In the genomic region with DNA sequence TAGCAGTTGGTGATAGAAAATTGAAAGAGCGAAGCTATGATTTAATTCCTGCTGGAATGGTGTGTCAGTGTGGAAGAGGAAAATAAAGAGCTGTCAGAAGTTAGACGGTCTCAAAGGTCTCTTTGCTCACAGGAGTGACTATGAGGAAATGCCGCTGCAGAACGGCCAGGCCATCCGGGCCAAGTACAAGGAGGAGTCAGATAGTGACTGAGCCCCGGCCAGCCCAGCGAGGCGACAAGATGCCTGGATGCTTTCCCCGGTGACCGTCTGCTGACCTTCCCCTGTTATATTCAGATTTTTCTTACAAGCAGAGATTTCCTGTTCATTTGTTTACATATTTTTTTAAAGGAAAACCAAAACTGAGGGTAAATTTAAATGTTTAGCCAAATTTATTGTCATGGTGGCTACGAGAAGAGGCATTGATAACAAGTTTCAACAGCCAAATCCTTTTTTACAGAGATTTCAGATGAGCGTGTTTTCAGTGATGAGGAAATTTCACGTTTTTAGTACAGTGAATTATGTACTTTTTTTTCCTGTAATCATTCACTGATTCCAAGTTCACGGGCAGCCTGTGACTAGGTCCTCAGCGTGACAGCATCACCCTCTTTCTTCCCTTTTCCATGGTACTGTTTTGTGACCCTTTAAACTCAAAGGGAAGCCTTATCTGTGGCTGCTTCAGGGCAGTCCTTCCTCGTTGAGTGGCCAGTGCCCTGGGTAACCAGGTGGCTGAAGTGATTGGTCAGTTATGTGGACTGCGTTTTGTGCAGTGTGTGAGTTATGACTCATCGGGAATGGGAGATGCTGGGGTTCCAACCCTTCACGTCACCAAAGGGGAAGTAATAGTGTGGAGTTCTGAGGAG, we compare ENCODE assay signal across 1 cellular context.
TF ChIP-seq lines count a peak whose summit lies in the region.

No MANE protein-coding gene starts in this region.

TF ChIP-seq in GM23338, 12 proteins besides CTCF, POLR2A, EP300 and RAD21 (continued from another document):
- TF ChIP-seq, protein P1, sequence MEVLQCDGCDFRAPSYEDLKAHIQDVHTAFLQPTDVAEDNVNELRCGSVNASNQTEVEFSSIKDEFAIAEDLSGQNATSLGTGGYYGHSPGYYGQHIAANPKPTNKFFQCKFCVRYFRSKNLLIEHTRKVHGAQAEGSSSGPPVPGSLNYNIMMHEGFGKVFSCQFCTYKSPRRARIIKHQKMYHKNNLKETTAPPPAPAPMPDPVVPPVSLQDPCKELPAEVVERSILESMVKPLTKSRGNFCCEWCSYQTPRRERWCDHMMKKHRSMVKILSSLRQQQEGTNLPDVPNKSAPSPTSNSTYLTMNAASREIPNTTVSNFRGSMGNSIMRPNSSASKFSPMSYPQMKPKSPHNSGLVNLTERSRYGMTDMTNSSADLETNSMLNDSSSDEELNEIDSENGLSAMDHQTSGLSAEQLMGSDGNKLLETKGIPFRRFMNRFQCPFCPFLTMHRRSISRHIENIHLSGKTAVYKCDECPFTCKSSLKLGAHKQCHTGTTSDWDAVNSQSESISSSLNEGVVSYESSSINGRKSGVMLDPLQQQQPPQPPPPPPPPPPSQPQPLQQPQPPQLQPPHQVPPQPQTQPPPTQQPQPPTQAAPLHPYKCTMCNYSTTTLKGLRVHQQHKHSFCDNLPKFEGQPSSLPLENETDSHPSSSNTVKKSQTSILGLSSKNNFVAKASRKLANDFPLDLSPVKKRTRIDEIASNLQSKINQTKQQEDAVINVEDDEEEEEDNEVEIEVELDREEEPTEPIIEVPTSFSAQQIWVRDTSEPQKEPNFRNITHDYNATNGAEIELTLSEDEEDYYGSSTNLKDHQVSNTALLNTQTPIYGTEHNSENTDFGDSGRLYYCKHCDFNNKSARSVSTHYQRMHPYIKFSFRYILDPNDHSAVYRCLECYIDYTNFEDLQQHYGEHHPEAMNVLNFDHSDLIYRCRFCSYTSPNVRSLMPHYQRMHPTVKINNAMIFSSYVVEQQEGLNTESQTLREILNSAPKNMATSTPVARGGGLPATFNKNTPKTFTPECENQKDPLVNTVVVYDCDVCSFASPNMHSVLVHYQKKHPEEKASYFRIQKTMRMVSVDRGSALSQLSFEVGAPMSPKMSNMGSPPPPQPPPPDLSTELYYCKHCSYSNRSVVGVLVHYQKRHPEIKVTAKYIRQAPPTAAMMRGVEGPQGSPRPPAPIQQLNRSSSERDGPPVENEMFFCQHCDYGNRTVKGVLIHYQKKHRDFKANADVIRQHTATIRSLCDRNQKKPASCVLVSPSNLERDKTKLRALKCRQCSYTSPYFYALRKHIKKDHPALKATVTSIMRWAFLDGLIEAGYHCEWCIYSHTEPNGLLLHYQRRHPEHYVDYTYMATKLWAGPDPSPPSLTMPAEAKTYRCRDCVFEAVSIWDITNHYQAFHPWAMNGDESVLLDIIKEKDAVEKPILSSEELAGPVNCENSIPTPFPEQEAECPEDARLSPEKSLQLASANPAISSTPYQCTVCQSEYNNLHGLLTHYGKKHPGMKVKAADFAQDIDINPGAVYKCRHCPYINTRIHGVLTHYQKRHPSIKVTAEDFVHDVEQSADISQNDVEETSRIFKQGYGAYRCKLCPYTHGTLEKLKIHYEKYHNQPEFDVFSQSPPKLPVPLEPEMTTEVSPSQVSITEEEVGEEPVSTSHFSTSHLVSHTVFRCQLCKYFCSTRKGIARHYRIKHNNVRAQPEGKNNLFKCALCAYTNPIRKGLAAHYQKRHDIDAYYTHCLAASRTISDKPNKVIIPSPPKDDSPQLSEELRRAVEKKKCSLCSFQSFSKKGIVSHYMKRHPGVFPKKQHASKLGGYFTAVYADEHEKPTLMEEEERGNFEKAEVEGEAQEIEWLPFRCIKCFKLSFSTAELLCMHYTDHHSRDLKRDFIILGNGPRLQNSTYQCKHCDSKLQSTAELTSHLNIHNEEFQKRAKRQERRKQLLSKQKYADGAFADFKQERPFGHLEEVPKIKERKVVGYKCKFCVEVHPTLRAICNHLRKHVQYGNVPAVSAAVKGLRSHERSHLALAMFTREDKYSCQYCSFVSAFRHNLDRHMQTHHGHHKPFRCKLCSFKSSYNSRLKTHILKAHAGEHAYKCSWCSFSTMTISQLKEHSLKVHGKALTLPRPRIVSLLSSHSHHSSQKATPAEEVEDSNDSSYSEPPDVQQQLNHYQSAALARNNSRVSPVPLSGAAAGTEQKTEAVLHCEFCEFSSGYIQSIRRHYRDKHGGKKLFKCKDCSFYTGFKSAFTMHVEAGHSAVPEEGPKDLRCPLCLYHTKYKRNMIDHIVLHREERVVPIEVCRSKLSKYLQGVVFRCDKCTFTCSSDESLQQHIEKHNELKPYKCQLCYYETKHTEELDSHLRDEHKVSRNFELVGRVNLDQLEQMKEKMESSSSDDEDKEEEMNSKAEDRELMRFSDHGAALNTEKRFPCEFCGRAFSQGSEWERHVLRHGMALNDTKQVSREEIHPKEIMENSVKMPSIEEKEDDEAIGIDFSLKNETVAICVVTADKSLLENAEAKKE (CRISPR knock-in tag; IDR thresholded peaks at IDR 0.05): no peak
- TF ChIP-seq POLR2AphosphoS5 (IDR thresholded peaks at IDR 0.05; ENCODE audit: low read depth): no peak
